ENCODE assay signal across 8 cellular contexts in genomic region chr11:66593303-66593635, GRCh38. TPM values are rescaled to one million over a fixed set of nuclear protein-coding genes. Genes with fewer than 3 reads are reported as not detected.
A peak's percentile ranks its signal among the peaks of the same experiment; 100 is the strongest.
DNase-seq lines count a peak whose midpoint lies in the region; ATAC-seq lines count a peak whose summit lies in the region.

No MANE protein-coding gene starts in this region.

- H3K9me3 ChIP-seq in naive thymus-derived CD4-positive, alpha-beta T cell (ENCODE audit: control insufficient read depth in 2 of 3, low read length in 3 of 3): no peaks in the 10 kb centered on the region

- H3K4me3 ChIP-seq in Jurkat, Clone E6-1 (ENCODE audit: low read length): peak overlapping the region; percentile 89
- H3K4me3 ChIP-seq in naive thymus-derived CD4-positive, alpha-beta T cell (ENCODE audit: low read length): peak overlapping the region; percentile 98

- peaks cover 3% of the 10 kb centered on the region for H3K27me3 Mint-ChIP-seq in dendritic cell treated with granulocyte-macrophage colony-stimulating factor and Interleukin-4, amounts not matched to agents 40 ng/mL and 50 ng/mL, for 4 days
- H3K27me3 Mint-ChIP-seq in naive thymus-derived CD4-positive, alpha-beta T cell: no peaks in the 10 kb centered on the region

- intact Hi-C loops in dendritic cell treated with granulocyte-macrophage colony-stimulating factor and Interleukin-4, amounts not matched to agents 40 ng/mL and 50 ng/mL, for 4 days (cut with micrococcal nuclease): loop anchor here (1.0 kb wide), 2 partner anchors 45 to 85 kb away; partner anchors contain the start of gene RBM4
- intact Hi-C loops in naive thymus-derived CD4-positive, alpha-beta T cell (cut with micrococcal nuclease): loop anchor here (1.0 to 2.0 kb wide), 7 partner anchors 23 to 281 kb away; partner anchors contain the start of genes RBM14 (in 2 of the 2), RBM4 (in 2 of the 2), RBM4B (in 1 of the 2) and RCE1 (in 1 of the 2)

- CTCF ChIA-PET in naive thymus-derived CD4-positive, alpha-beta T cell (lab: Charles Lee): interaction anchor here (0.6 to 2.5 kb wide), 4 partner anchors 13 to 233 kb away, joined by 5 to 20 read pairs (median 9); partner anchors contain the start of gene RBM4B

- POLR2A ChIA-PET in naive thymus-derived CD4-positive, alpha-beta T cell (lab: Charles Lee): interaction anchor here (1.0 to 6.7 kb wide), 6 partner anchors 24 to 304 kb away, joined by 3 to 90 read pairs (median 4); partner anchors contain the start of genes DPP3, RBM14, RBM4B and YIF1A

- peaks cover 32% of the 10 kb centered on the region for H3K4me1 Mint-ChIP-seq in dendritic cell treated with granulocyte-macrophage colony-stimulating factor and Interleukin-4, amounts not matched to agents 40 ng/mL and 50 ng/mL, for 4 days (ENCODE audit: low read depth)
- peaks cover 13 to 40% (median 28%) of the 10 kb centered on the region in 7 donors for H3K4me1 Mint-ChIP-seq in naive thymus-derived CD4-positive, alpha-beta T cell

- H3K27ac Mint-ChIP-seq in dendritic cell treated with granulocyte-macrophage colony-stimulating factor and Interleukin-4, amounts not matched to agents 40 ng/mL and 50 ng/mL, for 4 days: peak overlapping the region; percentile 91
- peak overlapping the region; percentile 90 to 100 (median 97) for H3K27ac Mint-ChIP-seq in naive thymus-derived CD4-positive, alpha-beta T cell

- no peak for DNase-seq in Jurkat, Clone E6-1 (ENCODE audit: low read depth, low spot score)
- no peak for DNase-seq in naive thymus-derived CD4-positive, alpha-beta T cell
- DNase-seq in DMS114 treated with DMSO at 0.1 percent for 48 hours (lab: John Stamatoyannopoulos, UW; ENCODE audit: unreplicated experiment): no peak

- H3K4me3 Mint-ChIP-seq in dendritic cell treated with granulocyte-macrophage colony-stimulating factor and Interleukin-4, amounts not matched to agents 40 ng/mL and 50 ng/mL, for 4 days: peak overlapping the region; percentile 98
- H3K4me3 Mint-ChIP-seq in naive thymus-derived CD4-positive, alpha-beta T cell: peak overlapping the region; percentile 89 to 100 (median 98)

- H3K27ac ChIP-seq in naive thymus-derived CD4-positive, alpha-beta T cell (ENCODE audit: low read depth, low read length): peak overlapping the region; percentile 94

- H3K9me3 Mint-ChIP-seq in dendritic cell treated with granulocyte-macrophage colony-stimulating factor and Interleukin-4, amounts not matched to agents 40 ng/mL and 50 ng/mL, for 4 days: no peaks in the 10 kb centered on the region
- no peaks in the 10 kb centered on the region for H3K9me3 Mint-ChIP-seq in naive thymus-derived CD4-positive, alpha-beta T cell

- no peaks in the 10 kb centered on the region for H3K27me3 ChIP-seq in naive thymus-derived CD4-positive, alpha-beta T cell (ENCODE audit: control insufficient read depth in 2 of 2, insufficient read depth in 2 of 2, low read length in 2 of 2)

- H3K36me3 Mint-ChIP-seq in dendritic cell treated with granulocyte-macrophage colony-stimulating factor and Interleukin-4, amounts not matched to agents 40 ng/mL and 50 ng/mL, for 4 days (ENCODE audit: low read depth): peaks cover 14% of the 10 kb centered on the region
- peaks cover 0 to 2% (median 0%) of the 10 kb centered on the region in 5 donors for H3K36me3 Mint-ChIP-seq in naive thymus-derived CD4-positive, alpha-beta T cell

- peaks cover 0 to 3% (median 0%) of the 10 kb centered on the region in 3 experiments for H3K36me3 ChIP-seq in naive thymus-derived CD4-positive, alpha-beta T cell (ENCODE audit: control insufficient read depth in 2 of 3, insufficient read depth in 3 of 3, low read length in 3 of 3)

- peaks cover 9 to 30% of the 10 kb centered on the region in 2 donors for H3K4me1 ChIP-seq in naive thymus-derived CD4-positive, alpha-beta T cell (ENCODE audit: control insufficient read depth in 2 of 2, insufficient read depth in 2 of 2, low read length in 2 of 2)

- ATAC-seq in GM19372 (IDR thresholded peaks at IDR 0.05; ENCODE audit: low read depth, unreplicated experiment) (peak; percentile 22), HG02884 (IDR thresholded peaks at IDR 0.05; ENCODE audit: unreplicated experiment) (no peak), GM21576 (IDR thresholded peaks at IDR 0.05; ENCODE audit: unreplicated experiment) (no peak), esophagus mucosa (no peak)
- ATAC-seq in naive thymus-derived CD4-positive, alpha-beta T cell: no peak

RNA-seq across cellular contexts. Expression of gene CCS, which starts 0.3 kb away (rescaled TPM):
- polyA plus RNA-seq in Jurkat, Clone E6-1 (2012; ENCODE audit: insufficient read depth, insufficient read length): 30.8 TPM
- total RNA-seq in naive thymus-derived CD4-positive, alpha-beta T cell: 10 to 100 TPM; 32.8 to 63.5 (median 42.5) TPM
- 10 to 100 TPM; 42.4 to 52.3 TPM for polyA plus RNA-seq in naive thymus-derived CD4-positive, alpha-beta T cell
- 20.1 TPM for total RNA-seq in esophagus mucosa

RNA-seq across cellular contexts. Expression of gene CCDC87, which starts 0.4 kb away (rescaled TPM):
- 0.69 TPM for polyA plus RNA-seq in Jurkat, Clone E6-1 (2012; ENCODE audit: insufficient read depth, insufficient read length)
- total RNA-seq in naive thymus-derived CD4-positive, alpha-beta T cell: 1 to 10 TPM in 2 of 5 experiments, under 1 TPM in 2, not detected in 1; 0.11 to 1.2 (median 0.60) TPM
- not detected for polyA plus RNA-seq in naive thymus-derived CD4-positive, alpha-beta T cell
- total RNA-seq in esophagus mucosa: 0.16 TPM

RNA-seq across cellular contexts. Expression of gene RBM14, which starts 23.2 kb away (rescaled TPM):
- 83.2 TPM for polyA plus RNA-seq in Jurkat, Clone E6-1 (2012; ENCODE audit: insufficient read depth, insufficient read length)
- total RNA-seq in naive thymus-derived CD4-positive, alpha-beta T cell: 100 to 1,000 TPM; 165 to 543 (median 192) TPM
- 100 to 1,000 TPM in 1 of 2 donors, 10 to 100 TPM in 1; 76.9 to 107 TPM for polyA plus RNA-seq in naive thymus-derived CD4-positive, alpha-beta T cell
- 36.8 TPM for total RNA-seq in esophagus mucosa

RNA-seq across cellular contexts. Expression of gene CTSF, which starts 24.9 kb away (rescaled TPM):
- 18.7 TPM for polyA plus RNA-seq in Jurkat, Clone E6-1 (2012; ENCODE audit: insufficient read depth, insufficient read length)
- 10 to 100 TPM in 4 of 5 experiments, 1 to 10 TPM in 1; 2.3 to 49.7 (median 21.1) TPM for total RNA-seq in naive thymus-derived CD4-positive, alpha-beta T cell
- polyA plus RNA-seq in naive thymus-derived CD4-positive, alpha-beta T cell: 10 to 100 TPM; 27.3 to 28.8 TPM
- 4.1 TPM for total RNA-seq in esophagus mucosa

RNA-seq across cellular contexts. Expression of gene RBM4, which starts 45.2 kb away (rescaled TPM):
- polyA plus RNA-seq in Jurkat, Clone E6-1 (2012; ENCODE audit: insufficient read depth, insufficient read length): 213 TPM
- total RNA-seq in naive thymus-derived CD4-positive, alpha-beta T cell: 100 to 1,000 TPM; 139 to 239 (median 198) TPM
- polyA plus RNA-seq in naive thymus-derived CD4-positive, alpha-beta T cell: 100 to 1,000 TPM; 266 to 284 TPM
- total RNA-seq in esophagus mucosa: 84.7 TPM
